Comparison of ENCODE assay signal across 8 cellular contexts in the genomic region with DNA sequence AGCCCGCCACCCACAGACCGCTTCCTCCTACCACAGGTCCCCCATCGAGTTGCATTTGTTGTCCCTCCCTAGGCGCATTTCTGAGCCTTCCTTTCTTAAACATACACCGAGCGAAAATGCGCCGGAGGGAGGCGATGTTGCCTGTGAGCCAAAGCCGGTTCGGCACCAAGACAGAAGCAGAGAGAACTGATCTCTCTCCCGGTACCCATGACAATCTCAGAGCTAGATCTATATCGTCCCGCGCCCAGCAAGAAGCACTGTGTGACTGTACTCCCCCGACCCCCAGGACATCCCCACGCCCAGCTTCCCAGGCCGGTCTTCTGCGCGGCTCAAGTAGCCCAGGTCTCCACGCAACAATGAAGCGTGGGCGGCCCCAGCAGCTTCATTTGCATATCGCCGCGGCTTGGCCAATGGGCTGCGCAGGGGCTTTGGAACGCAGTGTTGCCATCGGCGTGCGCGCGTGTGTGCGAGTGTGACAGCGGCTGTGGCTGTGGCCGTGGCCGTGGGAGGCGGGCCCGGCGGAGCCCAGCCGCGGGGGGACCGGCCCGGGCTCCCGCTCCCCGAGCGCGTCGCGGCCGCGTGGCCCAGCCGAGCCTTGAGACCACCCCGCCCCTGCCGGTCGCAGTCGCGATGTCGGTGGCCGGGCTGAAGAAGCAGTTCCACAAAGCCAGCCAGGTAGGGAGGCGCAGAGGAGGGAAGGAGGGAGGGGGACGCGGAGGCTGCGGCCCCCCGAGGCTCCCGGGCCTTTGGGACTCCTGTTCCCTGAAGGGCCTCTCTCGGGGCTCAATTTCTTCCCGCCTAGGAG. TPM values are rescaled to one million over a fixed set of nuclear protein-coding genes. Genes with fewer than 3 reads are reported as not detected.
DNase-seq lines count a peak whose midpoint lies in the region; ATAC-seq lines count a peak whose summit lies in the region.

A gene with protein sequence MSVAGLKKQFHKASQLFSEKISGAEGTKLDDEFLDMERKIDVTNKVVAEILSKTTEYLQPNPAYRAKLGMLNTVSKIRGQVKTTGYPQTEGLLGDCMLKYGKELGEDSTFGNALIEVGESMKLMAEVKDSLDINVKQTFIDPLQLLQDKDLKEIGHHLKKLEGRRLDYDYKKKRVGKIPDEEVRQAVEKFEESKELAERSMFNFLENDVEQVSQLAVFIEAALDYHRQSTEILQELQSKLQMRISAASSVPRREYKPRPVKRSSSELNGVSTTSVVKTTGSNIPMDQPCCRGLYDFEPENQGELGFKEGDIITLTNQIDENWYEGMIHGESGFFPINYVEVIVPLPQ (plus strand): TSS at position 438 of the 805 bp plus-strand sequence. CDS start 193 bp downstream, at position 631.

- H3K4me3 Mint-ChIP-seq in T-helper 2 cell treated with Interferon-gamma antibody and Interleukin-4, amounts not matched to agents 5 μg/mL and 100 μg/mL, for 36 hours: peak within 1 kb of the TSS; percentile 73

- H3K9me3 ChIP-seq in iPS-18c (ENCODE audit: control insufficient read depth, insufficient read depth, low read length): no peaks in the 10 kb centered on the region

- peak; percentile 3 for DNase-seq in COLO829 (ENCODE audit: low spot score)
- DNase-seq in HPDE6-E6E7 (ENCODE audit: extremely low spot score): peak; percentile 66
- peak; percentile 73 for DNase-seq in T-helper 2 cell treated with Interferon-gamma antibody and Interleukin-4, amounts not matched to agents 5 μg/mL and 100 μg/mL, for 36 hours (ENCODE audit: low spot score)
- peak; percentile 14 for DNase-seq in central memory CD4-positive, alpha-beta T cell
- peak; percentile 84 for DNase-seq in sciatic nerve (ENCODE audit: low spot score)

- peak within 1 kb of the TSS; percentile 57 for H3K4me3 ChIP-seq in iPS-18c (ENCODE audit: insufficient read depth, low read depth, low read length)

- peaks cover 42% of the 10 kb centered on the region for H3K27me3 Mint-ChIP-seq in T-helper 2 cell treated with Interferon-gamma antibody and Interleukin-4, amounts not matched to agents 5 μg/mL and 100 μg/mL, for 36 hours (ENCODE audit: low read depth)

- H3K4me1 Mint-ChIP-seq in T-helper 2 cell treated with Interferon-gamma antibody and Interleukin-4, amounts not matched to agents 5 μg/mL and 100 μg/mL, for 36 hours (ENCODE audit: low read depth): peaks cover 9% of the 10 kb centered on the region

- no peaks in the 10 kb centered on the region for H3K36me3 Mint-ChIP-seq in T-helper 2 cell treated with Interferon-gamma antibody and Interleukin-4, amounts not matched to agents 5 μg/mL and 100 μg/mL, for 36 hours (ENCODE audit: low read depth)

- peaks cover 3% of the 10 kb centered on the region for H3K9me3 Mint-ChIP-seq in T-helper 2 cell treated with Interferon-gamma antibody and Interleukin-4, amounts not matched to agents 5 μg/mL and 100 μg/mL, for 36 hours

- ATAC-seq in sciatic nerve (peak; percentile 97), GM21528 (IDR thresholded peaks at IDR 0.05; ENCODE audit: low FRiP score, unreplicated experiment) (no peak), HG03342 (IDR thresholded peaks at IDR 0.05; ENCODE audit: unreplicated experiment) (no peak)

- H3K27ac Mint-ChIP-seq in T-helper 2 cell treated with Interferon-gamma antibody and Interleukin-4, amounts not matched to agents 5 μg/mL and 100 μg/mL, for 36 hours: no peak within 1 kb of the TSS

- intact Hi-C loops in sciatic nerve (cut with DNase I): loop anchor here (10.0 kb wide), 1 partner anchor 108 kb away; no protein-coding TSS in a partner anchor

RNA-seq across cellular contexts. Expression of the gene that starts here (rescaled TPM):
- 0.67 TPM for total RNA-seq in sciatic nerve

Comparison
In these comparisons a context has a peak if more than half of its experiments do, and no peak if none do; other contexts are left out.
1. Peak in DNase-seq and ATAC-seq in sciatic nerve; RNA of the gene not detected or under 1 TPM.
2. DNase-seq: peak in every context shown above with its lines; median percentile 84 in sciatic nerve; 73 in T-helper 2 cell treated with Interferon-gamma antibody and Interleukin-4, amounts not matched to agents 5 μg/mL and 100 μg/mL, for 36 hours; 66 in HPDE6-E6E7; 14 in central memory CD4-positive, alpha-beta T cell; 3 in COLO829.